ENCODE assay signal across 20 cellular contexts in genomic region chr14:74982661-74983060, GRCh38. TPM values are rescaled to one million over a fixed set of nuclear protein-coding genes. Genes with fewer than 3 reads are reported as not detected.
A peak's percentile ranks its signal among the peaks of the same experiment; 100 is the strongest.
DNase-seq lines count a peak whose midpoint lies in the region; TF ChIP-seq lines count a peak whose summit lies in the region.
"Had no signal": no experiment of that assay in that cellular context is flagged by ENCODE, and none has a peak within 500 bp of the region (broad histone marks: within the 10 kb centered on the region; RNA-seq: fewer than 3 reads in every experiment).

No MANE protein-coding gene starts in this region.

- no peak for TF ChIP-seq POLR2A in esophagus squamous epithelium (IDR thresholded peaks at IDR 0.05)

- H3K27ac ChIP-seq in SJCRH30 (peak overlapping the region; percentile 95), esophagus squamous epithelium (peak overlapping the region in 3 of 4 donors; percentile 59 to 72 (median 60)), trophoblast cell (ENCODE audit: low read depth, low read length) (no peak overlapping the region)
- H3K27ac ChIP-seq: C4-2B, Peyer's patch had no signal

- H3K79me1 ChIP-seq in trophoblast cell (ENCODE audit: low read length), result peaks cover 30% of the 10 kb centered on the region

- H2AK5ac ChIP-seq in trophoblast cell (ENCODE audit: low read length), result no peak overlapping the region

- H4K91ac ChIP-seq in trophoblast cell (ENCODE audit: low read depth, low read length), result no peak overlapping the region

- H3K14ac ChIP-seq in trophoblast cell (ENCODE audit: low read length), result no peak overlapping the region

- no peak overlapping the region for H2AFZ ChIP-seq in trophoblast cell (ENCODE audit: insufficient read depth, low read length, poor library complexity)

- no peaks in the 10 kb centered on the region for H3K36me3 ChIP-seq in SJCRH30
- no peaks in the 10 kb centered on the region for H3K36me3 ChIP-seq in esophagus squamous epithelium
- H3K36me3 ChIP-seq in trophoblast cell (ENCODE audit: control insufficient read depth in 1 of 2, insufficient read depth in 2 of 2, low read length in 2 of 2), result no peaks in the 10 kb centered on the region
- H3K36me3 ChIP-seq: Peyer's patch had no signal

- H3K9ac ChIP-seq in trophoblast cell (ENCODE audit: low read length), result no peak overlapping the region

- H2BK5ac ChIP-seq in trophoblast cell (ENCODE audit: low read depth, low read length, poor library complexity), result no peak overlapping the region

- no peak overlapping the region for H4K8ac ChIP-seq in trophoblast cell (ENCODE audit: low read depth, low read length)

- no peak overlapping the region for H3K4ac ChIP-seq in trophoblast cell (ENCODE audit: low read depth, low read length)

- H3K9me3 ChIP-seq in SJCRH30 (replicated peaks) (no peaks in the 10 kb centered on the region), esophagus squamous epithelium (no peaks in the 10 kb centered on the region), trophoblast cell (ENCODE audit: insufficient read depth, low read depth, low read length) (no peaks in the 10 kb centered on the region)
- H3K9me3 ChIP-seq: Caco-2, Peyer's patch had no signal

- no peak overlapping the region for H3K4me2 ChIP-seq in trophoblast cell (ENCODE audit: low read length)

- no peak overlapping the region for H4K12ac ChIP-seq in trophoblast cell (ENCODE audit: low read depth, low read length)

- peak; percentile 40 for DNase-seq in GM10248 (ENCODE audit: extremely low spot score)
- no peak for DNase-seq in SJCRH30
- no peak for DNase-seq in esophagus squamous epithelium (lab: John Stamatoyannopoulos, UW)
- DNase-seq in trophoblast cell, result no peak
- DNase-seq in germinal center (ENCODE audit: low spot score), result no peak
- no peak for DNase-seq in C1 segment of cervical spinal cord (lab: John Stamatoyannopoulos, UW)
- DNase-seq in NCI-H748 (lab: John Stamatoyannopoulos, UW; ENCODE audit: unreplicated experiment), result no peak
- no peak for DNase-seq in T1000 (lab: John Stamatoyannopoulos, UW)
- DNase-seq: Caco-2, DMS53, KBM-7, NCI-H1048, NCI-H146, NCI-H2081 treated with DMSO at 0.1 percent for 48 hours, NCI-H226, NCI-H748 treated with DMSO at 0.1 percent for 48 hours, Right ventricle myocardium superior had no signal

- no peak overlapping the region for H3K23ac ChIP-seq in trophoblast cell (ENCODE audit: low read length)

- POLR2A ChIA-PET in GM10248 (lab: Yijun Ruan, JAX), result no interaction called here

- no peak overlapping the region for H3K4me3 ChIP-seq in SJCRH30
- no peak overlapping the region for H3K4me3 ChIP-seq in esophagus squamous epithelium
- no peak overlapping the region for H3K4me3 ChIP-seq in trophoblast cell (ENCODE audit: low read depth, low read length)
- H3K4me3 ChIP-seq: Peyer's patch had no signal

- WGBS in esophagus squamous epithelium, 2 donors, result 70 to 81% methylated on average over 4 of the region's 4 CpGs
- no CpG with 5 or more reads among the region's 4 CpGs for WGBS in trophoblast cell (ENCODE audit: extremely low coverage, insufficient coverage, insufficient read length)

- H3K18ac ChIP-seq in trophoblast cell (ENCODE audit: low read length), result no peak overlapping the region

- intact Hi-C loops in esophagus squamous epithelium (cut with DNase I), result no loop called here

- no peak for TF ChIP-seq CTCF in GM10248 (IDR thresholded peaks at IDR 0.05; ENCODE audit: control extremely low read depth, extremely low read depth, low read depth, missing control alignments)
- no peak for TF ChIP-seq CTCF in esophagus squamous epithelium (IDR thresholded peaks at IDR 0.05)

- H3K79me2 ChIP-seq in trophoblast cell (ENCODE audit: control insufficient read depth, insufficient read depth, low read length, poor library complexity), result peaks cover 3% of the 10 kb centered on the region

- no peak overlapping the region for H2BK120ac ChIP-seq in trophoblast cell (ENCODE audit: insufficient read depth, low read length, poor library complexity)

- no peaks in the 10 kb centered on the region for H3K27me3 ChIP-seq in SJCRH30
- no peaks in the 10 kb centered on the region for H3K27me3 ChIP-seq in esophagus squamous epithelium
- H3K27me3 ChIP-seq in trophoblast cell (ENCODE audit: insufficient read depth, low read length), result no peaks in the 10 kb centered on the region
- H3K27me3 ChIP-seq: Peyer's patch had no signal

- peaks cover 72% of the 10 kb centered on the region for H3K4me1 ChIP-seq in SJCRH30
- peaks cover 3 to 77% (median 41%) of the 10 kb centered on the region in 3 donors for H3K4me1 ChIP-seq in esophagus squamous epithelium
- peaks cover 27 to 38% of the 10 kb centered on the region in 2 experiments for H3K4me1 ChIP-seq in trophoblast cell (ENCODE audit: control insufficient read depth in 1 of 2, insufficient read depth in 2 of 2, low read length in 2 of 2)
- H3K4me1 ChIP-seq: Peyer's patch had no signal

- H2BK12ac ChIP-seq in trophoblast cell (ENCODE audit: low read length), result peak overlapping the region; percentile 25

- CTCF ChIA-PET in GM10248 (lab: Yijun Ruan, JAX), result interaction anchor here (1.0 kb wide), 2 partner anchors 14 to 59 kb away, joined by 3 read pairs; partner anchors contain the start of gene RPS6KL1

RNA-seq across cellular contexts. Expression of gene EIF2B2, which starts 20.1 kb away (rescaled TPM):
- total RNA-seq in SJCRH30 (2014; rRNA removed; shearing (Covaris generic)), result 56.8 and 64.7 TPM in 2 replicates
- 10 to 100 TPM; 27.8 to 41.0 (median 39.0) TPM for total RNA-seq in esophagus squamous epithelium
- 115 and 119 TPM in 2 replicates for polyA plus RNA-seq in trophoblast cell (2013)

RNA-seq across cellular contexts. Expression of gene PGF, which starts 27.3 kb away (rescaled TPM):
- 115 and 120 TPM in 2 replicates for total RNA-seq in SJCRH30 (2014; rRNA removed; shearing (Covaris generic))
- total RNA-seq in esophagus squamous epithelium, result 10 to 100 TPM in 1 of 4 donors, 1 to 10 TPM in 3; 1.6 to 42.3 (median 6.2) TPM
- 746 and 849 TPM in 2 replicates for polyA plus RNA-seq in trophoblast cell (2013)

RNA-seq across cellular contexts. Expression of gene RPS6KL1, which starts 59.6 kb away (rescaled TPM):
- 1.8 TPM in 2 replicates for total RNA-seq in SJCRH30 (2014; rRNA removed; shearing (Covaris generic))
- total RNA-seq in esophagus squamous epithelium, result 1 to 10 TPM in 3 of 4 donors, under 1 TPM in 1; 0.83 to 1.7 (median 1.3) TPM
- 0.31 and 0.67 TPM in 2 replicates for polyA plus RNA-seq in trophoblast cell (2013)
- total RNA-seq: A172 had no signal
